In genomic region chr10:73032536-73032935, GRCh38 we compare ENCODE assay signal across 24 cellular contexts.
"Had no signal": no experiment of that assay in that cellular context is flagged by ENCODE, and none has a peak within 500 bp of the region (broad histone marks: within the 10 kb centered on the region; RNA-seq: fewer than 3 reads in every experiment).

No MANE protein-coding gene starts in this region.

- H3K9me3 ChIP-seq: breast epithelium, stomach, thyroid gland, upper lobe of right lung had no signal

- H3K27ac ChIP-seq: breast epithelium, hepatocyte, stomach, thyroid gland, upper lobe of right lung had no signal

- H3K4me3 Mint-ChIP-seq: activated B cell treated with CpG ODN at 0.5 μM for 24 hours; stimulated activated naive B cell treated with anti-CD40 and anti-IgM and Interleukin-4, amounts not matched to agents 10 μg/mL and 1 μg/mL and 100 μg/mL, for 72 hours; T-helper 2 cell treated with Interferon-gamma antibody and Interleukin-4, amounts not matched to agents 5 μg/mL and 100 μg/mL, for 36 hours had no signal

- H3K27me3 Mint-ChIP-seq: activated B cell treated with CpG ODN at 0.5 μM for 24 hours; stimulated activated naive B cell treated with anti-CD40 and anti-IgM and Interleukin-4, amounts not matched to agents 10 μg/mL and 1 μg/mL and 100 μg/mL, for 72 hours had no signal

- H3K36me3 ChIP-seq: breast epithelium had no signal

- ATAC-seq: left cardiac atrium; left ventricle myocardium superior; right cardiac atrium; stimulated activated naive B cell treated with anti-CD40 and anti-IgM and Interleukin-4, amounts not matched to agents 10 μg/mL and 1 μg/mL and 100 μg/mL, for 72 hours; upper lobe of right lung had no signal

- H3K27ac Mint-ChIP-seq: activated B cell treated with CpG ODN at 0.5 μM for 24 hours; stimulated activated naive B cell treated with anti-CD40 and anti-IgM and Interleukin-4, amounts not matched to agents 10 μg/mL and 1 μg/mL and 100 μg/mL, for 72 hours had no signal

- H3K27me3 ChIP-seq: breast epithelium, hepatocyte, stomach, thyroid gland, upper lobe of right lung had no signal

- H3K4me1 ChIP-seq: breast epithelium, stomach, thyroid gland, upper lobe of right lung had no signal

- FAIRE-seq: colon, frontal cortex, keratinocyte had no signal

- H3K4me1 Mint-ChIP-seq: activated B cell treated with CpG ODN at 0.5 μM for 24 hours; stimulated activated naive B cell treated with anti-CD40 and anti-IgM and Interleukin-4, amounts not matched to agents 10 μg/mL and 1 μg/mL and 100 μg/mL, for 72 hours had no signal

- H3K4me3 ChIP-seq: breast epithelium, hepatocyte, stomach, thyroid gland, upper lobe of right lung had no signal

- H3K9me3 Mint-ChIP-seq: activated B cell treated with CpG ODN at 0.5 μM for 24 hours; stimulated activated naive B cell treated with anti-CD40 and anti-IgM and Interleukin-4, amounts not matched to agents 10 μg/mL and 1 μg/mL and 100 μg/mL, for 72 hours; T-helper 2 cell treated with Interferon-gamma antibody and Interleukin-4, amounts not matched to agents 5 μg/mL and 100 μg/mL, for 36 hours had no signal

- DNase-seq: activated B cell treated with CpG ODN at 0.5 μM for 24 hours; activated CD8-positive, alpha-beta memory T cell treated with anti-CD3 and anti-CD28 coated beads for 24 hours; activated gamma-delta T cell treated with Interleukin-2 at 50 U/mL for 16 hours; activated naive CD4-positive, alpha-beta T cell treated with anti-CD3 and anti-CD28 coated beads, Interleukin-2, amount 50 U/mL, for 16 hours; amniotic stem cell; dermis blood vessel endothelial cell; effector CD8-positive, alpha-beta T cell; glutamatergic neuron; left cardiac atrium; left ventricle myocardium superior; right cardiac atrium; stimulated activated CD4-positive, alpha-beta T cell treated with anti-CD3 and anti-CD28 coated beads, Interleukin-15, amount 100 ng/mL, for 24 hours; stimulated activated CD4-positive, alpha-beta T cell treated with anti-CD3 and anti-CD28 coated beads, Interleukin-2, amount 100 ng/mL, for 24 hours; stimulated activated naive B cell treated with anti-CD40 and anti-IgM and Interleukin-4, amounts not matched to agents 10 μg/mL and 1 μg/mL and 100 μg/mL, for 72 hours; stomach; T-helper 1 cell; thyroid gland; upper lobe of right lung had no signal
